Comparison of ENCODE assay signal across 37 cellular contexts in the genomic region with DNA sequence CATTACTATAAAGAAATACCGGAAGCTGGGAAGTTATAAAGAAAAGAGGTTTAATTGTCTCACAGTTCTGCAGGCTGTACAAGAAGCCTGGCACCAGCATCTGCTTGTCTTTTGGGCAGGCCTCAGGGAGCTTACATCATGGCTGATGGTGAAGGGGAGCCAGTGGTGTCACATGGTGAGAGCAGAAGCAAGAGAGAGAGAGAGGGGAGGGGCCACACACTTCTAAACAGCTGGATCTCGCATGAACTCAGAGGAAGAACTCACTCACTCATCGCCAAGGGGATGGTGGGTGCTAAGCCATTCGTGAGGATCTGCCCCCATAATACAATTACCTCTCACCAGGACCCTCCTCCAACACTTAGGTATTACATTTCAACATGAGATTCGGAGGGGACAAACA. TPM values are rescaled to one million over a fixed set of nuclear protein-coding genes. Genes with fewer than 3 reads are reported as not detected.
"Had no signal": no experiment of that assay in that cellular context is flagged by ENCODE, and none has a peak within 500 bp of the region (broad histone marks: within the 10 kb centered on the region; RNA-seq: fewer than 3 reads in every experiment).

No MANE protein-coding gene starts in this region.

- H3K4me3 ChIP-seq: adrenal gland, body of pancreas, breast epithelium had no signal

- H3K36me3 Mint-ChIP-seq: activated naive CD8-positive, alpha-beta T cell treated with anti-CD3 and anti-CD28 coated beads for 36 hours had no signal

- FAIRE-seq: astrocyte, TTC549 had no signal

- H3K36me3 ChIP-seq: adrenal gland, brain microvascular endothelial cell, breast epithelium had no signal

- ATAC-seq: activated CD8-positive, alpha-beta T cell treated with anti-CD3 and anti-CD28 coated beads for 36 hours; activated naive CD4-positive, alpha-beta T cell treated with anti-CD3 and anti-CD28 coated beads, Interleukin-2, amount 50 U/mL, for 72 hours; activated T-cell treated with anti-CD3 and anti-CD28 coated beads, Interleukin-2, amount 50 U/mL, for 4 hours; activated T-cell treated with anti-CD3 and anti-CD28 coated beads, Interleukin-2, amount 50 U/mL, for 72 hours; activated T-helper 17 cell treated with anti-CD3 and anti-CD28 coated beads, Interleukin-2, amount 50 U/mL, for 72 hours; body of pancreas had no signal

- H3K27me3 ChIP-seq: body of pancreas, brain microvascular endothelial cell had no signal

- H3K9me3 ChIP-seq: body of pancreas had no signal

- DNase-seq: activated B cell treated with CpG ODN at 0.5 μM for 24 hours; activated CD4-positive, alpha-beta memory T cell treated with anti-CD3 and anti-CD28 coated beads for 36 hours; activated CD4-positive, alpha-beta T cell treated with anti-CD3 and anti-CD28 coated beads for 4 hours; activated CD4-positive, alpha-beta T cell treated with anti-CD3 and anti-CD28 coated beads, Interleukin-2, amount 10 ng/mL, durations not matched to agents 24 days and 14 days; activated CD4-positive, alpha-beta T cell treated with anti-CD3 and anti-CD28 coated beads, Interleukin-2, amount 50 U/mL, for 1 hour; activated CD4-positive, alpha-beta T cell treated with anti-CD3 and anti-CD28 coated beads, Interleukin-2, amount 50 U/mL, for 4 hours; activated CD4-positive, CD25-positive, alpha-beta regulatory T cell treated with anti-CD3 and anti-CD28 coated beads, Interleukin-2, amount 50 U/mL, for 72 hours; activated CD8-positive, alpha-beta memory T cell treated with anti-CD3 and anti-CD28 coated beads, Interleukin-2, amount 50 U/mL, for 4 hours; activated CD8-positive, alpha-beta T cell treated with anti-CD3 and anti-CD28 coated beads for 36 hours; activated effector memory CD4-positive, alpha-beta T cell treated with anti-CD3 and anti-CD28 coated beads, Interleukin-2, amount 50 U/mL, for 16 hours; activated gamma-delta T cell treated with Interleukin-2 at 50 U/mL for 16 hours; activated naive CD4-positive, alpha-beta T cell; activated naive CD4-positive, alpha-beta T cell treated with anti-CD3 and anti-CD28 coated beads for 36 hours; activated naive CD4-positive, alpha-beta T cell treated with anti-CD3 and anti-CD28 coated beads, Interleukin-2, amount 50 U/mL, for 16 hours; activated naive CD8-positive, alpha-beta T cell treated with anti-CD3 and anti-CD28 coated beads for 36 hours; activated T-cell treated with anti-CD3 and anti-CD28 coated beads for 4 hours; activated T-cell treated with anti-CD3 and anti-CD28 coated beads, Interleukin-2, amount 50 U/mL, for 1 hour; activated T-cell treated with anti-CD3 and anti-CD28 coated beads, Interleukin-2, amount 50 U/mL, for 4 hours; activated T-cell treated with anti-CD3 and anti-CD28 coated beads, Interleukin-2, amount 50 U/mL, for 72 hours; adrenal gland; amniotic stem cell; aorta; body of pancreas; brain microvascular endothelial cell; central memory CD4-positive, alpha-beta T cell; T-helper 1 cell; T-helper 2 cell; T-helper 9 cell had no signal

- H3K9me3 Mint-ChIP-seq: activated CD4-positive, alpha-beta T cell treated with anti-CD3 and anti-CD28 coated beads, Interleukin-2, amount 10 ng/mL, durations not matched to agents 24 days and 14 days had no signal

- H3K4me3 Mint-ChIP-seq: activated B cell treated with CpG ODN at 0.5 μM for 24 hours; activated CD4-positive, alpha-beta memory T cell treated with anti-CD3 and anti-CD28 coated beads for 36 hours; activated CD4-positive, alpha-beta T cell treated with anti-CD3 and anti-CD28 coated beads, Interleukin-2, amount 10 ng/mL, durations not matched to agents 24 days and 14 days; activated CD8-positive, alpha-beta T cell treated with anti-CD3 and anti-CD28 coated beads for 36 hours; activated naive CD4-positive, alpha-beta T cell treated with anti-CD3 and anti-CD28 coated beads for 36 hours; activated naive CD8-positive, alpha-beta T cell treated with anti-CD3 and anti-CD28 coated beads for 36 hours; activated T-cell treated with anti-CD3 and anti-CD28 coated beads, Interleukin-2, amount 50 U/mL, for 4 hours; activated T-cell treated with anti-CD3 and anti-CD28 coated beads, Interleukin-2, amount 50 U/mL, for 72 hours; activated T-helper 1 cell treated with anti-CD3 and anti-CD28 coated beads, Interleukin-12 subunit alpha, Interleukin-12 subunit beta, Interleukin-2, Interleukin-4 antibody, amounts not matched to agents 30 ng/mL and 10 ng/mL and 1 ng/mL, durations not matched to agents 14 hours and 24 hours and 36 hours; activated T-helper 17 cell treated with anti-CD3 and anti-CD28 coated beads, Interleukin-2, amount 50 U/mL, for 72 hours; T-helper 1 cell treated with Interleukin-12 subunit alpha and Interleukin-12 subunit beta and Interleukin-4 antibody, amounts not matched to agents 30 μg/mL and 1 μg/mL, for 36 hours; T-helper 2 cell treated with Interferon-gamma antibody and Interleukin-4, amounts not matched to agents 5 μg/mL and 100 μg/mL, for 36 hours had no signal

- H3K27ac Mint-ChIP-seq: activated B cell treated with CpG ODN at 0.5 μM for 24 hours; activated CD4-positive, alpha-beta memory T cell treated with anti-CD3 and anti-CD28 coated beads for 36 hours; activated CD4-positive, alpha-beta T cell treated with anti-CD3 and anti-CD28 coated beads, Interleukin-2, amount 10 ng/mL, durations not matched to agents 24 days and 14 days; activated CD8-positive, alpha-beta T cell treated with anti-CD3 and anti-CD28 coated beads for 36 hours; activated naive CD4-positive, alpha-beta T cell treated with anti-CD3 and anti-CD28 coated beads for 36 hours; activated naive CD4-positive, alpha-beta T cell treated with anti-CD3 and anti-CD28 coated beads, Interleukin-2, amount 50 U/mL, for 72 hours; activated naive CD8-positive, alpha-beta T cell treated with anti-CD3 and anti-CD28 coated beads for 36 hours; activated T-cell treated with anti-CD3 and anti-CD28 coated beads, Interleukin-2, amount 50 U/mL, for 72 hours; activated T-helper 1 cell treated with anti-CD3 and anti-CD28 coated beads, Interleukin-12 subunit alpha, Interleukin-12 subunit beta, Interleukin-2, Interleukin-4 antibody, amounts not matched to agents 30 ng/mL and 10 ng/mL and 1 ng/mL, durations not matched to agents 14 hours and 24 hours and 36 hours; activated T-helper 17 cell treated with anti-CD3 and anti-CD28 coated beads, Interleukin-2, amount 50 U/mL, for 72 hours; T-helper 1 cell treated with Interleukin-12 subunit alpha and Interleukin-12 subunit beta and Interleukin-4 antibody, amounts not matched to agents 30 μg/mL and 1 μg/mL, for 36 hours; T-helper 2 cell treated with Interferon-gamma antibody and Interleukin-4, amounts not matched to agents 5 μg/mL and 100 μg/mL, for 36 hours had no signal

- H3K4me1 ChIP-seq: adrenal gland, body of pancreas, breast epithelium had no signal

- H3K4me1 Mint-ChIP-seq: activated B cell treated with CpG ODN at 0.5 μM for 24 hours; activated CD4-positive, alpha-beta T cell treated with anti-CD3 and anti-CD28 coated beads, Interleukin-2, amount 10 ng/mL, durations not matched to agents 24 days and 14 days; activated naive CD8-positive, alpha-beta T cell treated with anti-CD3 and anti-CD28 coated beads for 36 hours; activated T-helper 17 cell treated with anti-CD3 and anti-CD28 coated beads, Interleukin-2, amount 50 U/mL, for 72 hours had no signal

- H3K27ac ChIP-seq: adrenal gland, body of pancreas, brain microvascular endothelial cell, breast epithelium, VCaP had no signal

RNA-seq across cellular contexts. Expression of gene ANKRD34C, which starts 51.8 kb away (rescaled TPM):
- total RNA-seq: activated B cell treated with CpG ODN at 0.5 μM for 24 hours; activated CD4-positive, alpha-beta memory T cell treated with anti-CD3 and anti-CD28 coated beads for 36 hours; activated CD4-positive, alpha-beta T cell treated with anti-CD3 and anti-CD28 coated beads, Interleukin-2, amount 10 ng/mL, durations not matched to agents 24 days and 14 days; activated CD8-positive, alpha-beta T cell treated with anti-CD3 and anti-CD28 coated beads for 36 hours; activated naive CD4-positive, alpha-beta T cell treated with anti-CD3 and anti-CD28 coated beads for 36 hours; activated naive CD4-positive, alpha-beta T cell treated with anti-CD3 and anti-CD28 coated beads, Interleukin-2, amount 50 U/mL, for 72 hours; activated naive CD8-positive, alpha-beta T cell treated with anti-CD3 and anti-CD28 coated beads for 36 hours; activated T-cell treated with anti-CD3 and anti-CD28 coated beads, Interleukin-2, amount 50 U/mL, for 4 hours; activated T-cell treated with anti-CD3 and anti-CD28 coated beads, Interleukin-2, amount 50 U/mL, for 72 hours; activated T-helper 1 cell treated with anti-CD3 and anti-CD28 coated beads, Interleukin-12 subunit alpha, Interleukin-12 subunit beta, Interleukin-2, Interleukin-4 antibody, amounts not matched to agents 30 ng/mL and 10 ng/mL and 1 ng/mL, durations not matched to agents 14 hours and 24 hours and 36 hours; activated T-helper 17 cell treated with anti-CD3 and anti-CD28 coated beads, Interleukin-2, amount 50 U/mL, for 72 hours; breast epithelium had no signal
- polyA plus RNA-seq: aorta had no signal
